Comparison of ENCODE assay signal across 8 cellular contexts in the genomic region with DNA sequence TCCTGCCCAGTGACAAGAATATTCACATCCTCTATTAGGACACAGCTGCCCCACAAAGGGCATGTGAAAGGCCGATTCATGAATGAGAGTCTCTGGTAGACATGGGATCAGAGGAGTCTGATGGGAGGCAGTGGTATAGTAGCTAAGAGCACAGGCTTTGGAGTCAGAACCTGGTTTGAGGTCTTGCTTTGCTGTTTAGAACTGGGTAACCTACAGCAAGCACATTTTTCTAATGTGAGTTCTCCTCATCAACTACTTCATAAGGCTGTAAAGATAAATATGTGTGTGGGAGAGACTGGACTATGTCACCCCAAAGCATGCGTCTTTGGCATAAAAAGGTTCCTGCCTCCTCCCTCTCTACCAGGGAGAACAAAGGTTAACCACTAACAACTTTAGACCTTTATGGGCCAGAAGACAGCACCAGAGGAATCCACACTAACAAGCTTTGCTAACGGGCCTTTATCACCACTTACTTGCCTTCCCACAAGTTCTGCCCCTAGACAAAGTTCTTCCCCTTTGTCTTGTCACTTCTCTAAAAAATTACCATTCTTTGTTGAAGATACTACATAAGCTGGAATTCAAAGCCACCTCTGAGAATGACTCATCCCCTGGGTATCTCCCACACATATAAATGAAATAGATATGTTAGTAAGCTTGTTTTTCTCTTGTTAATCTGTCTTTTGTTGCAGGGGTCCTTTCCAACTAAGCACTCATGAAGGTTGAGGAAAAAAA. TPM values are rescaled to one million over a fixed set of nuclear protein-coding genes. Genes with fewer than 3 reads are reported as not detected.
DNase-seq lines count a peak whose midpoint lies in the region; ATAC-seq and TF ChIP-seq lines count a peak whose summit lies in the region.

No MANE protein-coding gene starts in this region.

- POLR2A ChIA-PET in activated CD8-positive, alpha-beta T cell treated with anti-CD3 and anti-CD28 coated beads, Interleukin-2, amount 10 ng/mL, durations not matched to agents 7 days and 5 days (lab: Charles Lee), result interaction anchor here (0.6 to 7.7 kb wide), 4 partner anchors 14 to 21 kb away, joined by 3 to 158 read pairs (median 14); partner anchors contain the start of gene CDR2

- H3K27me3 Mint-ChIP-seq in activated CD8-positive, alpha-beta T cell treated with anti-CD3 and anti-CD28 coated beads, Interleukin-2, amount 10 ng/mL, durations not matched to agents 7 days and 5 days (ENCODE audit: low read depth), result no peaks in the 10 kb centered on the region

- in situ Hi-C loops in gastrocnemius medialis (cut with MboI; ENCODE audit: low sequenced_read_pairs in 4 of 4), result no loop called here

- peaks cover 49% of the 10 kb centered on the region for H3K4me1 Mint-ChIP-seq in activated CD8-positive, alpha-beta T cell treated with anti-CD3 and anti-CD28 coated beads, Interleukin-2, amount 10 ng/mL, durations not matched to agents 7 days and 5 days (ENCODE audit: low read depth)

- H3K36me3 Mint-ChIP-seq in activated CD8-positive, alpha-beta T cell treated with anti-CD3 and anti-CD28 coated beads, Interleukin-2, amount 10 ng/mL, durations not matched to agents 7 days and 5 days (ENCODE audit: low read depth), result peaks cover 59% of the 10 kb centered on the region

- no peak overlapping the region for H3K4me3 Mint-ChIP-seq in activated CD8-positive, alpha-beta T cell treated with anti-CD3 and anti-CD28 coated beads, Interleukin-2, amount 10 ng/mL, durations not matched to agents 7 days and 5 days

- no peak for TF ChIP-seq POLR2A in gastrocnemius medialis (IDR thresholded peaks at IDR 0.05)

- CTCF ChIA-PET in activated CD8-positive, alpha-beta T cell treated with anti-CD3 and anti-CD28 coated beads, Interleukin-2, amount 10 ng/mL, durations not matched to agents 7 days and 5 days (lab: Charles Lee), result interaction anchor here (1.0 to 2.3 kb wide), 8 partner anchors 10 to 32 kb away, joined by 3 to 18 read pairs (median 4); no protein-coding TSS in a partner anchor

- no peaks in the 10 kb centered on the region for H3K4me1 ChIP-seq in gastrocnemius medialis

- DNase-seq in AG08396 (ENCODE audit: low spot score) (peak; percentile 36), left kidney (ENCODE audit: low read depth, low spot score) (peak; percentile 59), NCI-H446 (lab: John Stamatoyannopoulos, UW) (no peak), gastrocnemius medialis (no peak)
- no peak for DNase-seq in activated CD8-positive, alpha-beta T cell treated with anti-CD3 and anti-CD28 coated beads, Interleukin-2, amount 10 ng/mL, durations not matched to agents 7 days and 5 days

- H3K27me3 ChIP-seq in gastrocnemius medialis, result no peaks in the 10 kb centered on the region

- no peaks in the 10 kb centered on the region for H3K9me3 Mint-ChIP-seq in activated CD8-positive, alpha-beta T cell treated with anti-CD3 and anti-CD28 coated beads, Interleukin-2, amount 10 ng/mL, durations not matched to agents 7 days and 5 days (ENCODE audit: insufficient read depth)

- H3K9me3 ChIP-seq in gastrocnemius medialis, result no peaks in the 10 kb centered on the region

- no peak for TF ChIP-seq CTCF in gastrocnemius medialis (IDR thresholded peaks at IDR 0.05 in 4 of 5, conservative IDR thresholded peaks at IDR 0.05 in 1 of 5)

- peak overlapping the region; percentile 75 for H3K27ac Mint-ChIP-seq in activated CD8-positive, alpha-beta T cell treated with anti-CD3 and anti-CD28 coated beads, Interleukin-2, amount 10 ng/mL, durations not matched to agents 7 days and 5 days

- intact Hi-C loops in gastrocnemius medialis (cut with DNase I; ENCODE audit: low total_unique reads), result no loop called here

- peak; percentile 37 for ATAC-seq in HG03196 (IDR thresholded peaks at IDR 0.05; ENCODE audit: unreplicated experiment)
- peak; percentile 34 for ATAC-seq in activated CD8-positive, alpha-beta T cell treated with anti-CD3 and anti-CD28 coated beads, Interleukin-2, amount 10 ng/mL, durations not matched to agents 7 days and 5 days
- ATAC-seq in GM21367 (IDR thresholded peaks at IDR 0.05; ENCODE audit: unreplicated experiment), result no peak
- ATAC-seq in gastrocnemius medialis, result no peak
- ATAC-seq in GM18511 (IDR thresholded peaks at IDR 0.05; ENCODE audit: unreplicated experiment), result no peak

- H3K4me3 ChIP-seq in gastrocnemius medialis, result no peak overlapping the region

- H3K27ac ChIP-seq in gastrocnemius medialis, result no peak overlapping the region

- peaks cover 0 to 12% of the 10 kb centered on the region in 2 donors for H3K36me3 ChIP-seq in gastrocnemius medialis

RNA-seq across cellular contexts. Expression of gene CDR2, which starts 21.1 kb away (rescaled TPM):
- total RNA-seq in activated CD8-positive, alpha-beta T cell treated with anti-CD3 and anti-CD28 coated beads, Interleukin-2, amount 10 ng/mL, durations not matched to agents 7 days and 5 days, result 10 to 100 TPM; 39.1 to 44.6 TPM
- 1 to 10 TPM; 4.1 to 7.6 (median 7.3) TPM for total RNA-seq in gastrocnemius medialis

RNA-seq across cellular contexts. Expression of gene POLR3E, which starts 56.1 kb away (rescaled TPM):
- total RNA-seq in activated CD8-positive, alpha-beta T cell treated with anti-CD3 and anti-CD28 coated beads, Interleukin-2, amount 10 ng/mL, durations not matched to agents 7 days and 5 days, result 10 to 100 TPM; 43.8 to 49.9 TPM
- 100 to 1,000 TPM; 105 to 182 (median 116) TPM for total RNA-seq in gastrocnemius medialis

Comparison
In these comparisons a context has a peak if more than half of its experiments do, and no peak if none do; other contexts are left out.
1. DNase-seq: peak in AG08396 (single experiment) and left kidney (single experiment); none in activated CD8-positive, alpha-beta T cell treated with anti-CD3 and anti-CD28 coated beads, Interleukin-2, amount 10 ng/mL, durations not matched to agents 7 days and 5 days (single experiment), NCI-H446 (0 of 2) and gastrocnemius medialis (0 of 2).
2. ATAC-seq: peak in HG03196 (single experiment) and activated CD8-positive, alpha-beta T cell treated with anti-CD3 and anti-CD28 coated beads, Interleukin-2, amount 10 ng/mL, durations not matched to agents 7 days and 5 days (single experiment); none in GM21367 (single experiment), gastrocnemius medialis (0 of 2) and GM18511 (single experiment).
3. RNA of gene CDR2, which starts 21.1 kb away (total RNA-seq): 39.1 to 44.6 TPM in activated CD8-positive, alpha-beta T cell treated with anti-CD3 and anti-CD28 coated beads, Interleukin-2, amount 10 ng/mL, durations not matched to agents 7 days and 5 days; 4.1 to 7.6 TPM in gastrocnemius medialis; every median in the first group is over 4 times any median in the second.